Comparison of ENCODE assay signal across 7 cellular contexts in the genomic region with DNA sequence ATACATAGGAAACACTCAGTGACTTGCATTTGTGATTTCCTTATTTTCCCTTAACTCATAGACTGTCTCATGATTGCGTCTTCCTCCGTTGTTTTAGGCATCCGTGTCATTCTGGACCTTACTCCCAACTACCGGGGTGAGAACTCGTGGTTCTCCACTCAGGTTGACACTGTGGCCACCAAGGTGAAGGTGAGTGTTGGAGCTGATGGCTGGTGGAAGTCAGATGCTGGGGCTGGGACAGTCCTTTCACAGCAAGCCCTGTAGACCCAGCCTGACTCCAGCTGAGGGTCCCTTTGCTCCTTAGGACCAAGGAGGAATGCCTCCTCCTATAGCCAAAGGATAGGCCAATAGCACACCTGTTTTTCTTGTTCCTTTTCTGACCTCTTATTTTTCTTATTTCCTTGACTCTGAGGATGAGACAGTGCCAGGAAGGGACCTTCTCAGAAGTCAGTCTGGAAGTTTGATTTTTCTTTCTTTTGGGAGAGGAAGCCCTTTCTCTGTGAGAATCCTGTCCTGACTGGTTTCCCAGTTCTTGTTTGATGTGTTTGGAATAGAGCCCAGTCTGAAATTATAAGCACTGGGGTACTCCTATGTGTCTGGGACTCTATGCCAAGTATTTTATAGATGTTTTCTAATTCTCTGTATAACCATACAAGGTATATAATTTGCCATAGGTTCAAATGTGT. TPM values are rescaled to one million over a fixed set of nuclear protein-coding genes. Genes with fewer than 3 reads are reported as not detected.
DNase-seq lines count a peak whose midpoint lies in the region; ATAC-seq and TF ChIP-seq lines count a peak whose summit lies in the region.

No MANE protein-coding gene starts in this region.

- H3K27me3 Mint-ChIP-seq in activated CD8-positive, alpha-beta T cell treated with anti-CD3 and anti-CD28 coated beads, Interleukin-2, amount 10 ng/mL, durations not matched to agents 7 days and 5 days (ENCODE audit: low read depth): no peaks in the 10 kb centered on the region

- no peak for TF ChIP-seq CTCF in HFF-Myc (IDR thresholded peaks at IDR 0.05; ENCODE audit: low read depth, low read length, missing control alignments)

- H3K4me1 Mint-ChIP-seq in activated CD8-positive, alpha-beta T cell treated with anti-CD3 and anti-CD28 coated beads, Interleukin-2, amount 10 ng/mL, durations not matched to agents 7 days and 5 days (ENCODE audit: low read depth): peaks cover 49% of the 10 kb centered on the region
- H3K4me1 Mint-ChIP-seq in stimulated activated effector memory CD8-positive, alpha-beta T cell treated with anti-CD3 and anti-CD28 coated beads, Interleukin-12 subunit alpha, Interleukin-12 subunit beta, amount 100 ng/mL, for 72 hours: peaks cover 60% of the 10 kb centered on the region

- POLR2A ChIA-PET in activated CD8-positive, alpha-beta T cell treated with anti-CD3 and anti-CD28 coated beads, Interleukin-2, amount 10 ng/mL, durations not matched to agents 7 days and 5 days (lab: Charles Lee): interaction anchor here (0.7 to 5.2 kb wide), 6 partner anchors 29 to 684 kb away, joined by 3 to 114 read pairs (median 21); a partner anchor contains a TSS

- peaks cover 73% of the 10 kb centered on the region for H3K36me3 Mint-ChIP-seq in activated CD8-positive, alpha-beta T cell treated with anti-CD3 and anti-CD28 coated beads, Interleukin-2, amount 10 ng/mL, durations not matched to agents 7 days and 5 days (ENCODE audit: low read depth)
- peaks cover 85% of the 10 kb centered on the region for H3K36me3 Mint-ChIP-seq in stimulated activated effector memory CD8-positive, alpha-beta T cell treated with anti-CD3 and anti-CD28 coated beads, Interleukin-12 subunit alpha, Interleukin-12 subunit beta, amount 100 ng/mL, for 72 hours

- no peak for DNase-seq in HFF-Myc (ENCODE audit: extremely low read depth, low read depth)
- no peak for DNase-seq in activated CD8-positive, alpha-beta T cell treated with anti-CD3 and anti-CD28 coated beads, Interleukin-2, amount 10 ng/mL, durations not matched to agents 7 days and 5 days
- no peak for DNase-seq in stimulated activated effector memory CD8-positive, alpha-beta T cell treated with anti-CD3 and anti-CD28 coated beads, Interleukin-12 subunit alpha, Interleukin-12 subunit beta, amount 100 ng/mL, for 72 hours (ENCODE audit: low spot score in 2 of 2)
- DNase-seq in NCI-H526 treated with DMSO at 0.1 percent for 48 hours (lab: John Stamatoyannopoulos, UW): no peak
- DNase-seq in C1 segment of cervical spinal cord (lab: John Stamatoyannopoulos, UW): no peak

- peak overlapping the region; percentile 100 for H3K27ac Mint-ChIP-seq in activated CD8-positive, alpha-beta T cell treated with anti-CD3 and anti-CD28 coated beads, Interleukin-2, amount 10 ng/mL, durations not matched to agents 7 days and 5 days
- H3K27ac Mint-ChIP-seq in stimulated activated effector memory CD8-positive, alpha-beta T cell treated with anti-CD3 and anti-CD28 coated beads, Interleukin-12 subunit alpha, Interleukin-12 subunit beta, amount 100 ng/mL, for 72 hours: peak overlapping the region; percentile 99

- peak overlapping the region; percentile 100 for H3K4me3 Mint-ChIP-seq in activated CD8-positive, alpha-beta T cell treated with anti-CD3 and anti-CD28 coated beads, Interleukin-2, amount 10 ng/mL, durations not matched to agents 7 days and 5 days
- peak overlapping the region; percentile 95 for H3K4me3 Mint-ChIP-seq in stimulated activated effector memory CD8-positive, alpha-beta T cell treated with anti-CD3 and anti-CD28 coated beads, Interleukin-12 subunit alpha, Interleukin-12 subunit beta, amount 100 ng/mL, for 72 hours

- no peak for ATAC-seq in activated CD8-positive, alpha-beta T cell treated with anti-CD3 and anti-CD28 coated beads, Interleukin-2, amount 10 ng/mL, durations not matched to agents 7 days and 5 days
- ATAC-seq in stimulated activated effector memory CD8-positive, alpha-beta T cell treated with anti-CD3 and anti-CD28 coated beads, Interleukin-12 subunit alpha, Interleukin-12 subunit beta, amount 100 ng/mL, for 72 hours: no peak
- ATAC-seq in HG03354 (IDR thresholded peaks at IDR 0.05; ENCODE audit: poor library complexity, severe bottlenecking, unreplicated experiment): no peak

- no peaks in the 10 kb centered on the region for H3K9me3 Mint-ChIP-seq in activated CD8-positive, alpha-beta T cell treated with anti-CD3 and anti-CD28 coated beads, Interleukin-2, amount 10 ng/mL, durations not matched to agents 7 days and 5 days (ENCODE audit: insufficient read depth)
- H3K9me3 Mint-ChIP-seq in stimulated activated effector memory CD8-positive, alpha-beta T cell treated with anti-CD3 and anti-CD28 coated beads, Interleukin-12 subunit alpha, Interleukin-12 subunit beta, amount 100 ng/mL, for 72 hours: no peaks in the 10 kb centered on the region

- H3K4me3 ChIP-seq in HFF-Myc (replicated peaks; ENCODE audit: low read depth, low read length) (peak overlapping the region; percentile 95), iPS-11a (ENCODE audit: low read depth, low read length) (peak overlapping the region; percentile 99)

- CTCF ChIA-PET in activated CD8-positive, alpha-beta T cell treated with anti-CD3 and anti-CD28 coated beads, Interleukin-2, amount 10 ng/mL, durations not matched to agents 7 days and 5 days (lab: Charles Lee): interaction anchor here (0.8 to 3.9 kb wide), 10 partner anchors 20 to 459 kb away, joined by 3 to 46 read pairs (median 4); a partner anchor contains a TSS

RNA-seq across cellular contexts. Expression of a gene that starts 2.3 kb away (rescaled TPM):
- total RNA-seq in activated CD8-positive, alpha-beta T cell treated with anti-CD3 and anti-CD28 coated beads, Interleukin-2, amount 10 ng/mL, durations not matched to agents 7 days and 5 days: 100 to 1,000 TPM; 190 to 202 TPM

RNA-seq across cellular contexts. Expression of a gene that starts 38.2 kb away (rescaled TPM):
- not detected for total RNA-seq in activated CD8-positive, alpha-beta T cell treated with anti-CD3 and anti-CD28 coated beads, Interleukin-2, amount 10 ng/mL, durations not matched to agents 7 days and 5 days

RNA-seq across cellular contexts. Expression of a gene that starts 43.6 kb away (rescaled TPM):
- 10 to 100 TPM; 66.0 to 66.9 TPM for total RNA-seq in activated CD8-positive, alpha-beta T cell treated with anti-CD3 and anti-CD28 coated beads, Interleukin-2, amount 10 ng/mL, durations not matched to agents 7 days and 5 days

RNA-seq across cellular contexts. Expression of a gene that starts 50.3 kb away (rescaled TPM):
- total RNA-seq in activated CD8-positive, alpha-beta T cell treated with anti-CD3 and anti-CD28 coated beads, Interleukin-2, amount 10 ng/mL, durations not matched to agents 7 days and 5 days: not detected

RNA-seq across cellular contexts. Expression of a gene that starts 51.1 kb away (rescaled TPM):
- total RNA-seq in activated CD8-positive, alpha-beta T cell treated with anti-CD3 and anti-CD28 coated beads, Interleukin-2, amount 10 ng/mL, durations not matched to agents 7 days and 5 days: 10 to 100 TPM; 30.4 to 32.7 TPM
